Comparison of ENCODE assay signal across 12 cellular contexts in the genomic region with DNA sequence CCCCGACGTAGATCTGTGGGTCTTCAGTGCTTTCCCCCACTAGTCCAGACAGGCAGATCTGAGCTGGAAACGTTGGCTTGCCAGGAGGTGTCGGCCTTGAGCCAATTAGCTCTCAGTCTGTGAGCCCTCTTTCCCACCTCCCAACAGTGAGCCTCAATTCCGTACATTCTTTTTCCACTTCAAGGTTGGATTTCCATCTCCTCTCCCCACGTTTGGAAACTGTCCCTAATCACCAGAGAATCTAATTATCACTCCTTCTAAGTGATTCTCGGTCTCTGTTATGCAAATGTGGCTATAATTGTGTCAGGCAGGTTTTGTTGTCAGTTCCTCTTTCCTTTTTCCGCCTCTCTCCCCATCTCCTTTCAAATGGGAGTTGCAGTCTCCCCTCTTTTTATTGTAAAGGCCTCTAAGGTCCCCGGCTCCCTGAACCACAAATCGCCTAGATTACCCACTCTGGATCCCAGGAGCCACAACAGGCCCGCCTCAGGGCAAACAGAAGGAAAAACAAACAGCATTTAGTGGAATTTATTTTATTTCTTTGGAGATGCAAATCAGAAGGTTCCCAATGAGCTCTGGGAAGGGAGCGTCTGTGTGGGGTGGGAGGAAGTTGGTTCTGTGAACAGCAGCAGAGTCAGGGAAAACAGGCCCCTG. TPM values are rescaled to one million over a fixed set of nuclear protein-coding genes. Genes with fewer than 3 reads are reported as not detected.
DNase-seq lines count a peak whose midpoint lies in the region; ATAC-seq and TF ChIP-seq lines count a peak whose summit lies in the region.
"Had no signal": no experiment of that assay in that cellular context is flagged by ENCODE, and none has a peak within 500 bp of the region (broad histone marks: within the 10 kb centered on the region; RNA-seq: fewer than 3 reads in every experiment).

No MANE protein-coding gene starts in this region.

- no peaks in the 10 kb centered on the region for H3K27me3 ChIP-seq in CD8-positive, alpha-beta memory T cell (ENCODE audit: insufficient read depth, low read length, poor library complexity, severe bottlenecking)
- peaks cover 33% of the 10 kb centered on the region for H3K27me3 ChIP-seq in brain microvascular endothelial cell (replicated peaks)

- H3K36me3 ChIP-seq in CD8-positive, alpha-beta memory T cell (ENCODE audit: insufficient read depth, low read length): no peaks in the 10 kb centered on the region
- no peaks in the 10 kb centered on the region for H3K36me3 ChIP-seq in mucosa of descending colon (ENCODE audit: low read depth)
- H3K36me3 ChIP-seq in brain microvascular endothelial cell (replicated peaks): no peaks in the 10 kb centered on the region

- no peak overlapping the region for H3K4me3 Mint-ChIP-seq in natural killer cell treated with Interleukin-12 subunit alpha and Interleukin-12 subunit beta and Interleukin-15 and Interleukin-18, amount 100 ng/mL, for 72 hours
- no peak overlapping the region for H3K4me3 Mint-ChIP-seq in natural killer cell
- H3K4me3 Mint-ChIP-seq in CD8-positive, alpha-beta memory T cell: no peak overlapping the region
- H3K4me3 Mint-ChIP-seq: activated CD8-positive, alpha-beta memory T cell treated with anti-CD3 and anti-CD28 coated beads, Interleukin-2, amount 10 ng/mL, durations not matched to agents 7 days and 5 days; stimulated activated effector memory CD8-positive, alpha-beta T cell treated with anti-CD3 and anti-CD28 coated beads, Interleukin-12 subunit alpha, Interleukin-12 subunit beta, amount 100 ng/mL, for 72 hours had no signal

- H3K4me3 ChIP-seq in coronary artery (no peak overlapping the region), mucosa of descending colon (no peak overlapping the region), brain microvascular endothelial cell (ENCODE audit: low read depth, low read length) (no peak overlapping the region)
- H3K4me3 ChIP-seq in CD8-positive, alpha-beta memory T cell (ENCODE audit: low read length): no peak overlapping the region
- H3K4me3 ChIP-seq: lung, SK-N-MC had no signal

- H3K4me1 ChIP-seq in CD8-positive, alpha-beta memory T cell (ENCODE audit: insufficient read depth, low read length): no peaks in the 10 kb centered on the region
- H3K4me1 ChIP-seq in mucosa of descending colon (ENCODE audit: low read depth): peaks cover 35% of the 10 kb centered on the region

- H3K27ac ChIP-seq in coronary artery (no peak overlapping the region), brain microvascular endothelial cell (no peak overlapping the region)
- no peak overlapping the region for H3K27ac ChIP-seq in CD8-positive, alpha-beta memory T cell (ENCODE audit: low read depth, low read length)
- H3K27ac ChIP-seq: SK-N-MC had no signal

- H3K9me3 ChIP-seq in CD8-positive, alpha-beta memory T cell (ENCODE audit: low read length): no peaks in the 10 kb centered on the region
- no peaks in the 10 kb centered on the region for H3K9me3 ChIP-seq in mucosa of descending colon

- peak; percentile 18 for DNase-seq in natural killer cell treated with Interleukin-12 subunit alpha and Interleukin-12 subunit beta and Interleukin-15 and Interleukin-18, amount 100 ng/mL, for 72 hours (ENCODE audit: low spot score)
- DNase-seq in natural killer cell (no peak), NCI-H1092 treated with DMSO at 0.1 percent for 48 hours (lab: John Stamatoyannopoulos, UW) (peak; percentile 34), coronary artery (ENCODE audit: low spot score) (peak; percentile 45), mucosa of descending colon (no peak), brain microvascular endothelial cell (no peak)
- no peak for DNase-seq in CD8-positive, alpha-beta memory T cell
- DNase-seq: activated CD8-positive, alpha-beta memory T cell treated with anti-CD3 and anti-CD28 coated beads, Interleukin-2, amount 10 ng/mL, durations not matched to agents 7 days and 5 days had no signal

- peaks cover 26 to 38% of the 10 kb centered on the region in 2 donors for H3K27me3 Mint-ChIP-seq in natural killer cell treated with Interleukin-12 subunit alpha and Interleukin-12 subunit beta and Interleukin-15 and Interleukin-18, amount 100 ng/mL, for 72 hours
- H3K27me3 Mint-ChIP-seq in natural killer cell (ENCODE audit: low read depth in 2 of 2): peaks cover 23 to 41% of the 10 kb centered on the region in 2 donors
- H3K27me3 Mint-ChIP-seq in CD8-positive, alpha-beta memory T cell: peaks cover 13 to 43% of the 10 kb centered on the region in 2 donors

- no peak overlapping the region for H3K27ac Mint-ChIP-seq in natural killer cell treated with Interleukin-12 subunit alpha and Interleukin-12 subunit beta and Interleukin-15 and Interleukin-18, amount 100 ng/mL, for 72 hours
- no peak overlapping the region for H3K27ac Mint-ChIP-seq in natural killer cell
- no peak overlapping the region for H3K27ac Mint-ChIP-seq in CD8-positive, alpha-beta memory T cell
- H3K27ac Mint-ChIP-seq: activated CD8-positive, alpha-beta memory T cell treated with anti-CD3 and anti-CD28 coated beads, Interleukin-2, amount 10 ng/mL, durations not matched to agents 7 days and 5 days; stimulated activated effector memory CD8-positive, alpha-beta T cell treated with anti-CD3 and anti-CD28 coated beads, Interleukin-12 subunit alpha, Interleukin-12 subunit beta, amount 100 ng/mL, for 72 hours had no signal

- POLR2A ChIA-PET in CD8-positive, alpha-beta memory T cell (lab: Charles Lee): no interaction called here

- ATAC-seq in natural killer cell treated with Interleukin-12 subunit alpha and Interleukin-12 subunit beta and Interleukin-15 and Interleukin-18, amount 100 ng/mL, for 72 hours: no peak
- ATAC-seq in natural killer cell: no peak
- ATAC-seq in GM21825 (IDR thresholded peaks at IDR 0.05; ENCODE audit: unreplicated experiment): no peak
- ATAC-seq in mucosa of descending colon: no peak
- ATAC-seq: activated CD8-positive, alpha-beta memory T cell treated with anti-CD3 and anti-CD28 coated beads, Interleukin-2, amount 10 ng/mL, durations not matched to agents 7 days and 5 days; stimulated activated effector memory CD8-positive, alpha-beta T cell treated with anti-CD3 and anti-CD28 coated beads, Interleukin-12 subunit alpha, Interleukin-12 subunit beta, amount 100 ng/mL, for 72 hours had no signal

- in situ Hi-C loops in brain microvascular endothelial cell (cut with HindIII; ENCODE audit: low pct_ligation_motif_present, low sequenced_read_pairs): no loop called here

- intact Hi-C loops in natural killer cell (cut with micrococcal nuclease): no loop called here
- intact Hi-C loops in mucosa of descending colon (cut with DNase I, micrococcal nuclease): no loop called here

- H3K9me3 Mint-ChIP-seq in natural killer cell treated with Interleukin-12 subunit alpha and Interleukin-12 subunit beta and Interleukin-15 and Interleukin-18, amount 100 ng/mL, for 72 hours: no peaks in the 10 kb centered on the region
- no peaks in the 10 kb centered on the region for H3K9me3 Mint-ChIP-seq in natural killer cell
- no peaks in the 10 kb centered on the region for H3K9me3 Mint-ChIP-seq in CD8-positive, alpha-beta memory T cell
- H3K9me3 Mint-ChIP-seq: stimulated activated effector memory CD8-positive, alpha-beta T cell treated with anti-CD3 and anti-CD28 coated beads, Interleukin-12 subunit alpha, Interleukin-12 subunit beta, amount 100 ng/mL, for 72 hours had no signal

- H3K36me3 Mint-ChIP-seq in natural killer cell treated with Interleukin-12 subunit alpha and Interleukin-12 subunit beta and Interleukin-15 and Interleukin-18, amount 100 ng/mL, for 72 hours: no peaks in the 10 kb centered on the region
- H3K36me3 Mint-ChIP-seq in natural killer cell: no peaks in the 10 kb centered on the region
- no peaks in the 10 kb centered on the region for H3K36me3 Mint-ChIP-seq in CD8-positive, alpha-beta memory T cell
- H3K36me3 Mint-ChIP-seq: activated CD8-positive, alpha-beta memory T cell treated with anti-CD3 and anti-CD28 coated beads, Interleukin-2, amount 10 ng/mL, durations not matched to agents 7 days and 5 days; stimulated activated effector memory CD8-positive, alpha-beta T cell treated with anti-CD3 and anti-CD28 coated beads, Interleukin-12 subunit alpha, Interleukin-12 subunit beta, amount 100 ng/mL, for 72 hours had no signal

- CTCF ChIA-PET in CD8-positive, alpha-beta memory T cell (lab: Charles Lee): no interaction called here

- TF ChIP-seq CTCF in natural killer cell (IDR thresholded peaks at IDR 0.05): no peak
- no peak for TF ChIP-seq CTCF in coronary artery (IDR thresholded peaks at IDR 0.05)
- no peak for TF ChIP-seq CTCF in mucosa of descending colon (IDR thresholded peaks at IDR 0.05)
- TF ChIP-seq CTCF in brain microvascular endothelial cell (IDR thresholded peaks at IDR 0.05; ENCODE audit: low read depth, low read length, missing control alignments): no peak

- no peaks in the 10 kb centered on the region for H3K4me1 Mint-ChIP-seq in natural killer cell treated with Interleukin-12 subunit alpha and Interleukin-12 subunit beta and Interleukin-15 and Interleukin-18, amount 100 ng/mL, for 72 hours (ENCODE audit: low read depth in 2 of 2)
- no peaks in the 10 kb centered on the region for H3K4me1 Mint-ChIP-seq in natural killer cell
- no peaks in the 10 kb centered on the region for H3K4me1 Mint-ChIP-seq in CD8-positive, alpha-beta memory T cell
- H3K4me1 Mint-ChIP-seq: activated CD8-positive, alpha-beta memory T cell treated with anti-CD3 and anti-CD28 coated beads, Interleukin-2, amount 10 ng/mL, durations not matched to agents 7 days and 5 days; stimulated activated effector memory CD8-positive, alpha-beta T cell treated with anti-CD3 and anti-CD28 coated beads, Interleukin-12 subunit alpha, Interleukin-12 subunit beta, amount 100 ng/mL, for 72 hours had no signal

RNA-seq across cellular contexts. Expression of gene LRRN2, which starts 29.4 kb away (rescaled TPM):
- not detected for total RNA-seq in natural killer cell treated with Interleukin-12 subunit alpha and Interleukin-12 subunit beta and Interleukin-15 and Interleukin-18, amount 100 ng/mL, for 72 hours
- total RNA-seq in natural killer cell (under 1 TPM in 2 of 3 donors, not detected in 1; 0.10 to 0.27 TPM), mucosa of descending colon (10 to 100 TPM in 2 of 3 donors, 1 to 10 TPM in 1; 4.3 to 33.3 (median 26.4) TPM)
- not detected for total RNA-seq in CD8-positive, alpha-beta memory T cell
- polyA plus RNA-seq in CD8-positive, alpha-beta memory T cell: not detected
- total RNA-seq: activated CD8-positive, alpha-beta memory T cell treated with anti-CD3 and anti-CD28 coated beads, Interleukin-2, amount 10 ng/mL, durations not matched to agents 7 days and 5 days had no signal

Comparison
In these comparisons a context has a peak if more than half of its experiments do, and no peak if none do; other contexts are left out.
1. DNase-seq: peak in natural killer cell treated with Interleukin-12 subunit alpha and Interleukin-12 subunit beta and Interleukin-15 and Interleukin-18, amount 100 ng/mL, for 72 hours (single experiment), NCI-H1092 treated with DMSO at 0.1 percent for 48 hours (single experiment) and coronary artery (single experiment); none in natural killer cell (single experiment), CD8-positive, alpha-beta memory T cell (0 of 5), mucosa of descending colon (0 of 3) and brain microvascular endothelial cell (single experiment).
2. RNA of gene LRRN2, which starts 29.4 kb away (total RNA-seq): 4.3 to 33.3 TPM in mucosa of descending colon; not detected in natural killer cell treated with Interleukin-12 subunit alpha and Interleukin-12 subunit beta and Interleukin-15 and Interleukin-18, amount 100 ng/mL, for 72 hours, 0.10 to 0.27 TPM in natural killer cell and not detected in CD8-positive, alpha-beta memory T cell; every median in the first group is over 4 times any median in the second.